In the genomic region with DNA sequence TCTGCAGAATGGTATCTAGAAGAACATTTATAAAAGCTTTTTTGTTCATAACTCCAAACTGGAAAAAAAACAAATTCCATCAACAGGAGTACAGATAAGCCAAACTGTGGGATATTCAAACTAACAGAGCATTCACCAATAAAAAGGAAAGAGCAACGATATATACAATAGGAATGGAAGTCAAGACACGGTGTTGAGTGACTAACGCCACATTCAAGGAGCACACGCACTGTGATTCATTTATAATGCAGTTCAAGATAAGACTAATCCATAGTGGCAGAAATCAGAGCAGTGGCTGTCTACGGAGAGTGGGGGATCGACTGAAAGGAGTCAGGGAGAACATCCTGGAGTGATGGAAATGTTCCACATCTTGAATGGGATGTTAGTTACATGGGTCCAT, we compare ENCODE assay signal across 1 cellular context.
TF ChIP-seq lines count a peak whose summit lies in the region.

No MANE protein-coding gene starts in this region.

TF ChIP-seq in WTC11, 78 proteins besides CTCF, POLR2A, EP300 and RAD21 (continued from another document):
- TF ChIP-seq ARID4B (CRISPR knock-in tag; IDR thresholded peaks at IDR 0.05; ENCODE audit: borderline replicate concordance): no peak
- no peak for TF ChIP-seq EMX1 (CRISPR knock-in tag; IDR thresholded peaks at IDR 0.05)
- TF ChIP-seq ATF6 (CRISPR knock-in tag; IDR thresholded peaks at IDR 0.05): no peak
TF ChIP-seq in WTC11: peak in this region for 0.
